ENCODE assay signal across 33 cellular contexts in genomic region chr18:54813305-54813704, GRCh38.
"Had no signal": no experiment of that assay in that cellular context is flagged by ENCODE, and none has a peak within 500 bp of the region (broad histone marks: within the 10 kb centered on the region; RNA-seq: fewer than 3 reads in every experiment).

No MANE protein-coding gene starts in this region.

- H3K4me3 ChIP-seq: ascending aorta, breast epithelium, cardiac muscle cell, colonic mucosa, dorsolateral prefrontal cortex, esophagus muscularis mucosa, gastrocnemius medialis, heart right ventricle, hepatocyte had no signal

- H3K4me1 Mint-ChIP-seq: brain had no signal

- H3K36me3 ChIP-seq: ascending aorta, breast epithelium, cardiac muscle cell, colonic mucosa, esophagus muscularis mucosa, gastrocnemius medialis, heart right ventricle had no signal

- H3K4me2 ChIP-seq: hepatocyte had no signal

- H3K9me3 Mint-ChIP-seq: activated CD4-positive, alpha-beta memory T cell treated with anti-CD3 and anti-CD28 coated beads for 36 hours; activated CD4-positive, alpha-beta T cell treated with anti-CD3 and anti-CD28 coated beads, Interleukin-2, amount 10 ng/mL, durations not matched to agents 24 days and 14 days; activated naive CD4-positive, alpha-beta T cell treated with anti-CD3 and anti-CD28 coated beads, Interleukin-2, amount 10 ng/mL, durations not matched to agents 7 days and 5 days; activated naive CD4-positive, alpha-beta T cell treated with anti-CD3 and anti-CD28 coated beads, Interleukin-2, amount 50 U/mL, for 72 hours; activated naive CD8-positive, alpha-beta T cell treated with anti-CD3 and anti-CD28 coated beads, Interleukin-2, amount 10 ng/mL, durations not matched to agents 7 days and 5 days; activated T-cell treated with anti-CD3 and anti-CD28 coated beads, Interleukin-2, amount 50 U/mL, for 24 hours; activated T-cell treated with anti-CD3 and anti-CD28 coated beads, Interleukin-2, amount 50 U/mL, for 72 hours; brain; endodermal cell; T-helper 2 cell treated with Interferon-gamma antibody and Interleukin-4, amounts not matched to agents 5 μg/mL and 100 μg/mL, for 36 hours had no signal

- H3K27me3 ChIP-seq: ascending aorta, breast epithelium, cardiac muscle cell, colonic mucosa, dorsolateral prefrontal cortex, esophagus muscularis mucosa, foreskin keratinocyte, gastrocnemius medialis, heart right ventricle, hepatocyte had no signal

- H3K79me2 ChIP-seq: hepatocyte had no signal

- H3K36me3 Mint-ChIP-seq: activated CD4-positive, alpha-beta memory T cell treated with anti-CD3 and anti-CD28 coated beads for 36 hours; activated naive CD4-positive, alpha-beta T cell treated with anti-CD3 and anti-CD28 coated beads, Interleukin-2, amount 10 ng/mL, durations not matched to agents 7 days and 5 days; activated naive CD4-positive, alpha-beta T cell treated with anti-CD3 and anti-CD28 coated beads, Interleukin-2, amount 50 U/mL, for 72 hours; activated naive CD8-positive, alpha-beta T cell treated with anti-CD3 and anti-CD28 coated beads, Interleukin-2, amount 10 ng/mL, durations not matched to agents 7 days and 5 days; brain had no signal

- ATAC-seq: foreskin keratinocyte, gastrocnemius medialis, heart right ventricle had no signal

- H3K27ac ChIP-seq: ascending aorta, breast epithelium, cardiac muscle cell, colonic mucosa, dorsolateral prefrontal cortex, esophagus muscularis mucosa, foreskin keratinocyte, gastrocnemius medialis, heart right ventricle, hepatocyte had no signal

- H3K27ac Mint-ChIP-seq: activated CD4-positive, alpha-beta memory T cell treated with anti-CD3 and anti-CD28 coated beads for 36 hours; activated CD4-positive, alpha-beta T cell treated with anti-CD3 and anti-CD28 coated beads for 36 hours; activated CD4-positive, alpha-beta T cell treated with anti-CD3 and anti-CD28 coated beads, Interleukin-2, amount 10 ng/mL, durations not matched to agents 24 days and 14 days; activated naive CD4-positive, alpha-beta T cell treated with anti-CD3 and anti-CD28 coated beads, Interleukin-2, amount 10 ng/mL, durations not matched to agents 7 days and 5 days; activated naive CD4-positive, alpha-beta T cell treated with anti-CD3 and anti-CD28 coated beads, Interleukin-2, amount 50 U/mL, for 72 hours; activated naive CD8-positive, alpha-beta T cell treated with anti-CD3 and anti-CD28 coated beads, Interleukin-2, amount 10 ng/mL, durations not matched to agents 7 days and 5 days; activated T-cell treated with anti-CD3 and anti-CD28 coated beads, Interleukin-2, amount 50 U/mL, for 24 hours; activated T-cell treated with anti-CD3 and anti-CD28 coated beads, Interleukin-2, amount 50 U/mL, for 72 hours; brain; endodermal cell; T-helper 17 cell; T-helper 2 cell treated with Interferon-gamma antibody and Interleukin-4, amounts not matched to agents 5 μg/mL and 100 μg/mL, for 36 hours had no signal

- DNase-seq: activated CD4-positive, CD25-positive, alpha-beta regulatory T cell; activated CD4-positive, CD25-positive, alpha-beta regulatory T cell treated with anti-CD3 and anti-CD28 coated beads, Interleukin-2, amount 50 U/mL, for 72 hours; activated CD8-positive, alpha-beta memory T cell treated with anti-CD3 and anti-CD28 coated beads for 24 hours; activated CD8-positive, alpha-beta memory T cell treated with anti-CD3 and anti-CD28 coated beads, Interleukin-2, amount 50 U/mL, for 48 hours; activated gamma-delta T cell; activated naive CD4-positive, alpha-beta T cell; activated naive CD8-positive, alpha-beta T cell treated with anti-CD3 and anti-CD28 coated beads, Interleukin-2, amount 10 ng/mL, durations not matched to agents 7 days and 5 days; activated T-cell treated with anti-CD3 and anti-CD28 coated beads for 4 hours; activated T-cell treated with anti-CD3 and anti-CD28 coated beads, Interleukin-2, amount 50 U/mL, for 24 hours; central memory CD4-positive, alpha-beta T cell; cerebellar nuclear complex; colonic mucosa; dorsolateral prefrontal cortex; effector memory CD4-positive, alpha-beta T cell; endodermal cell; foreskin keratinocyte; gastrocnemius medialis; heart right ventricle; T-helper 17 cell; T1000 had no signal

- H3K27me3 Mint-ChIP-seq: activated CD4-positive, alpha-beta memory T cell treated with anti-CD3 and anti-CD28 coated beads for 36 hours; brain had no signal

- H2AFZ ChIP-seq: hepatocyte had no signal

- H3K4me3 Mint-ChIP-seq: activated CD4-positive, alpha-beta memory T cell treated with anti-CD3 and anti-CD28 coated beads for 36 hours; activated CD4-positive, alpha-beta T cell treated with anti-CD3 and anti-CD28 coated beads for 36 hours; activated CD4-positive, alpha-beta T cell treated with anti-CD3 and anti-CD28 coated beads, Interleukin-2, amount 10 ng/mL, durations not matched to agents 24 days and 14 days; activated naive CD4-positive, alpha-beta T cell treated with anti-CD3 and anti-CD28 coated beads, Interleukin-2, amount 10 ng/mL, durations not matched to agents 7 days and 5 days; activated naive CD8-positive, alpha-beta T cell treated with anti-CD3 and anti-CD28 coated beads, Interleukin-2, amount 10 ng/mL, durations not matched to agents 7 days and 5 days; activated T-cell treated with anti-CD3 and anti-CD28 coated beads, Interleukin-2, amount 50 U/mL, for 24 hours; activated T-cell treated with anti-CD3 and anti-CD28 coated beads, Interleukin-2, amount 50 U/mL, for 72 hours; brain; endodermal cell; T-helper 17 cell; T-helper 2 cell treated with Interferon-gamma antibody and Interleukin-4, amounts not matched to agents 5 μg/mL and 100 μg/mL, for 36 hours had no signal

- H3K4me1 ChIP-seq: ascending aorta, breast epithelium, colonic mucosa, esophagus muscularis mucosa, foreskin keratinocyte, gastrocnemius medialis, heart right ventricle had no signal
